In genomic region chr10:6473430-6473829, GRCh38 we compare ENCODE assay signal across 1 cellular context.
TF ChIP-seq lines count a peak whose summit lies in the region.

No MANE protein-coding gene starts in this region.

TF ChIP-seq in K562, 482 proteins besides CTCF, POLR2A, EP300 and RAD21 (continued from another document and continues in another):
- TF ChIP-seq TSHZ1 (CRISPR knock-in tag; IDR thresholded peaks at IDR 0.05): no peak
- 0 out of 2 replicates have a peak, but pooled peaks have one; percentile 22 for TF ChIP-seq CEBPB (tag; IDR thresholded peaks at IDR 0.05)
- TF ChIP-seq TAF15 (IDR thresholded peaks at IDR 0.05; ENCODE audit: low read depth, low read length): no peak
- TF ChIP-seq BDP1 (IDR thresholded peaks at IDR 0.05; ENCODE audit: insufficient read depth, insufficient read length): no peak
- TF ChIP-seq HMG20B (CRISPR knock-in tag; IDR thresholded peaks at IDR 0.05): no peak
- TF ChIP-seq ZNF140 (CRISPR knock-in tag; IDR thresholded peaks at IDR 0.05): no peak
- TF ChIP-seq LARP7 (IDR thresholded peaks at IDR 0.05): no peak
- TF ChIP-seq AFF1 (IDR thresholded peaks at IDR 0.05; ENCODE audit: low read depth in 1 of 2, partially characterized antibody in 2 of 2): peak in 1 of 2 experiments; percentile 25
- TF ChIP-seq MXI1 (IDR thresholded peaks at IDR 0.05; ENCODE audit: low read depth, low read length): peak; percentile 19; the same call in 1 of the 2 replicates
- TF ChIP-seq ZNF253 (CRISPR knock-in tag; conservative IDR thresholded peaks at IDR 0.05): no peak
- no peak for TF ChIP-seq ZNF274 (IDR thresholded peaks at IDR 0.05; ENCODE audit: borderline replicate concordance, low read depth, low read length)
- TF ChIP-seq MTF1 (CRISPR knock-in tag; IDR thresholded peaks at IDR 0.05; ENCODE audit: borderline replicate concordance): no peak
- no peak for TF ChIP-seq HDGF (IDR thresholded peaks at IDR 0.05)
- peak; percentile 36; the same call in 1 of the 2 replicates for TF ChIP-seq MTA1 (IDR thresholded peaks at IDR 0.05; ENCODE audit: borderline replicate concordance)
- TF ChIP-seq HDAC8 (tag; IDR thresholded peaks at IDR 0.05): no peak
- TF ChIP-seq ZFPM2 (CRISPR knock-in tag; IDR thresholded peaks at IDR 0.05): no peak
- peak; percentile 92; the same call in 1 of the 2 replicates for TF ChIP-seq ESRRA (IDR thresholded peaks at IDR 0.05; ENCODE audit: borderline replicate concordance, low read depth)
- no peak for TF ChIP-seq RBM39 (optimal IDR thresholded peaks at IDR 0.05; ENCODE audit: low read depth, low read length)
- TF ChIP-seq ZNF79 (CRISPR knock-in tag; IDR thresholded peaks at IDR 0.05; ENCODE audit: low read depth): 0 out of 2 replicates have a peak, but pooled peaks have one; percentile 35
- peak; percentile 67 for TF ChIP-seq NFIC (IDR thresholded peaks at IDR 0.05)
- TF ChIP-seq PHB2 (IDR thresholded peaks at IDR 0.05; ENCODE audit: low read depth): peak; percentile 48; the same call in 1 of the 2 replicates
- TF ChIP-seq TRIM28 (IDR thresholded peaks at IDR 0.05): no peak
- TF ChIP-seq SRF (CRISPR knock-in tag; IDR thresholded peaks at IDR 0.05): no peak
- peak in 1 of 2 experiments; percentile 70; a peak in 1 of 4 replicates for TF ChIP-seq TBL1XR1 (IDR thresholded peaks at IDR 0.05; ENCODE audit: low read length in 2 of 2)
- TF ChIP-seq USF2 (CRISPR knock-in tag; IDR thresholded peaks at IDR 0.05): no peak
- peak; percentile 34; the same call in 1 of the 2 replicates for TF ChIP-seq GABPB1 (CRISPR knock-in tag; IDR thresholded peaks at IDR 0.05)
- TF ChIP-seq ZNF583 (CRISPR knock-in tag; IDR thresholded peaks at IDR 0.05): no peak
- TF ChIP-seq SAFB2 (IDR thresholded peaks at IDR 0.05; ENCODE audit: borderline replicate concordance, low read depth, low read length, severe bottlenecking): no peak
- no peak for TF ChIP-seq MCM5 (IDR thresholded peaks at IDR 0.05; ENCODE audit: low read depth)
- no peak for TF ChIP-seq CEBPG (CRISPR knock-in tag; IDR thresholded peaks at IDR 0.05)
- no peak for TF ChIP-seq CEBPG (tag; conservative IDR thresholded peaks at IDR 0.05 in 1 of 2, IDR thresholded peaks at IDR 0.05 in 1 of 2)
- TF ChIP-seq CBX2 (IDR thresholded peaks at IDR 0.05; ENCODE audit: insufficient read depth, low read length, poor library complexity, severe bottlenecking): no peak
- TF ChIP-seq NFRKB (IDR thresholded peaks at IDR 0.05; ENCODE audit: low read depth): no peak
- no peak for TF ChIP-seq GABPA (tag; conservative IDR thresholded peaks at IDR 0.05; ENCODE audit: low read depth)
- TF ChIP-seq MLLT1 (IDR thresholded peaks at IDR 0.05): peak; percentile 38 to 97; a peak in 3 of 4 replicates
- no peak for TF ChIP-seq SNIP1 (IDR thresholded peaks at IDR 0.05; ENCODE audit: low read depth)
- no peak for TF ChIP-seq ZNF133 (CRISPR knock-in tag; IDR thresholded peaks at IDR 0.05)
- no peak for TF ChIP-seq MEF2D (tag; conservative IDR thresholded peaks at IDR 0.05; ENCODE audit: low read depth)
- TF ChIP-seq HDAC3 (IDR thresholded peaks at IDR 0.05; ENCODE audit: borderline replicate concordance, partially characterized antibody): peak; percentile 66
- no peak for TF ChIP-seq ELF2 (CRISPR knock-in tag; IDR thresholded peaks at IDR 0.05)
- TF ChIP-seq NFATC3 (IDR thresholded peaks at IDR 0.05): no peak
- no peak for TF ChIP-seq ZNF77 (CRISPR knock-in tag; IDR thresholded peaks at IDR 0.05)
- TF ChIP-seq THAP12 (CRISPR knock-in tag; IDR thresholded peaks at IDR 0.05): no peak
- no peak for TF ChIP-seq MBD1 (CRISPR knock-in tag; IDR thresholded peaks at IDR 0.05)
- peak; percentile 96 for TF ChIP-seq DPF2 (IDR thresholded peaks at IDR 0.05)
- TF ChIP-seq SMARCE1 (IDR thresholded peaks at IDR 0.05): peak; percentile 95
- TF ChIP-seq ZNF518B (CRISPR knock-in tag; IDR thresholded peaks at IDR 0.05): no peak
- 0 out of 2 replicates have a peak, but pooled peaks have one; percentile 46 for TF ChIP-seq THRB (CRISPR knock-in tag; conservative IDR thresholded peaks at IDR 0.05)
- no peak for TF ChIP-seq MECOM (CRISPR knock-in tag; IDR thresholded peaks at IDR 0.05)
- TF ChIP-seq OTX1 (CRISPR knock-in tag; IDR thresholded peaks at IDR 0.05): 0 out of 2 replicates have a peak, but pooled peaks have one; percentile 27
- TF ChIP-seq NCOA2 (IDR thresholded peaks at IDR 0.05; ENCODE audit: partially characterized antibody in 2 of 2): peak in 1 of 2 experiments; percentile 57
- TF ChIP-seq SMARCA5 (IDR thresholded peaks at IDR 0.05): no peak
- TF ChIP-seq EP400 (IDR thresholded peaks at IDR 0.05): peak; percentile 49; the same call in 1 of the 2 replicates
